ENCODE assay signal across 8 cellular contexts in genomic region chr2:95525294-95526035, GRCh38. TPM values are rescaled to one million over a fixed set of nuclear protein-coding genes. Genes with fewer than 3 reads are reported as not detected.
A peak's percentile ranks its signal among the peaks of the same experiment; 100 is the strongest.
DNase-seq lines count a peak whose midpoint lies in the region; ATAC-seq and TF ChIP-seq lines count a peak whose summit lies in the region.

No MANE protein-coding gene starts in this region.

- H3K79me2 ChIP-seq in neural progenitor cell (ENCODE audit: low read depth) = no peaks in the 10 kb centered on the region

- H3K4me3 ChIP-seq in GM12864 (ENCODE audit: low read depth, low read length) = peak overlapping the region; percentile 96
- peak overlapping the region; percentile 64 for H3K4me3 ChIP-seq in fibroblast of mammary gland (ENCODE audit: control insufficient read depth, low read depth, low read length)
- peak overlapping the region; percentile 79 for H3K4me3 ChIP-seq in skeletal muscle cell (ENCODE audit: low read depth, low read length)
- H3K4me3 ChIP-seq in neural progenitor cell = no peak overlapping the region

- H3K36me3 Mint-ChIP-seq in neural progenitor cell = no peaks in the 10 kb centered on the region

- no peak for TF ChIP-seq CTCF in GM12864 (IDR thresholded peaks at IDR 0.05; ENCODE audit: low read depth, low read length, missing control alignments)
- no peak for TF ChIP-seq CTCF in fibroblast of mammary gland (conservative IDR thresholded peaks at IDR 0.05; ENCODE audit: control insufficient read depth, insufficient read depth, low read depth, low read length)
- no peak for TF ChIP-seq CTCF in neural progenitor cell (IDR thresholded peaks at IDR 0.05)

- peaks cover 4% of the 10 kb centered on the region for H3K9me3 Mint-ChIP-seq in neural progenitor cell

- H3K27me3 ChIP-seq in neural progenitor cell = no peaks in the 10 kb centered on the region

- DNase-seq in GM12864 (ENCODE audit: low read depth) (no peak), NCI-H748 (lab: John Stamatoyannopoulos, UW; ENCODE audit: unreplicated experiment) (peak; percentile 64), fibroblast of mammary gland (ENCODE audit: low read depth) (peak; percentile 7), skeletal muscle cell (ENCODE audit: low read depth) (no peak), neural progenitor cell (ENCODE audit: low spot score) (no peak), SKM-1 (lab: John Stamatoyannopoulos, UW; ENCODE audit: unreplicated experiment) (no peak)

- H3K4me1 Mint-ChIP-seq in neural progenitor cell = peaks cover 2% of the 10 kb centered on the region

- no peaks in the 10 kb centered on the region for H4K20me1 ChIP-seq in neural progenitor cell (ENCODE audit: low read depth)

- H3K4me1 ChIP-seq in neural progenitor cell = no peaks in the 10 kb centered on the region

- no peak overlapping the region for H3K9ac ChIP-seq in neural progenitor cell

- H3K4me3 Mint-ChIP-seq in neural progenitor cell = no peak overlapping the region

- H2AFZ ChIP-seq in neural progenitor cell (replicated peaks) = no peak overlapping the region

- H3K4me2 ChIP-seq in neural progenitor cell = no peak overlapping the region

- H3K27ac ChIP-seq in neural progenitor cell = no peak overlapping the region

- no peak overlapping the region for H3K27ac Mint-ChIP-seq in neural progenitor cell

- H3K27me3 Mint-ChIP-seq in neural progenitor cell (ENCODE audit: insufficient read depth, low read depth) = no peaks in the 10 kb centered on the region

- peaks cover 13% of the 10 kb centered on the region for H3K9me3 ChIP-seq in neural progenitor cell (ENCODE audit: low read depth)

- no peaks in the 10 kb centered on the region for H3K36me3 ChIP-seq in neural progenitor cell

- H3F3A ChIP-seq in neural progenitor cell (ENCODE audit: low read depth) = no peaks in the 10 kb centered on the region

- ATAC-seq in GM21786 (IDR thresholded peaks at IDR 0.05; ENCODE audit: unreplicated experiment) (no peak), GM18520 (IDR thresholded peaks at IDR 0.05; ENCODE audit: unreplicated experiment) (no peak)

RNA-seq across cellular contexts. Expression of gene TRIM43B, which starts 40.9 kb away (rescaled TPM):
- not detected in 2 replicates for total RNA-seq in neural progenitor cell (ENCODE audit: low replicate concordance)

Comparison
In these comparisons a context has a peak if more than half of its experiments do, and no peak if none do; other contexts are left out.
1. DNase-seq: peak in NCI-H748 (single experiment) and fibroblast of mammary gland (single experiment); none in GM12864 (single experiment), skeletal muscle cell (single experiment), neural progenitor cell (single experiment) and SKM-1 (single experiment).